7 cellular contexts compared by ENCODE assay signal in genomic region chr1:200038987-200039848, GRCh38. TPM values are rescaled to one million over a fixed set of nuclear protein-coding genes. Genes with fewer than 3 reads are reported as not detected.
DNase-seq lines count a peak whose midpoint lies in the region; ATAC-seq lines count a peak whose summit lies in the region.

No MANE protein-coding gene starts in this region.

- H3K4me1 Mint-ChIP-seq in activated CD8-positive, alpha-beta memory T cell treated with anti-CD3 and anti-CD28 coated beads, Interleukin-2, amount 10 ng/mL, durations not matched to agents 7 days and 5 days: peaks cover 16% of the 10 kb centered on the region

- H3K4me3 Mint-ChIP-seq in activated CD8-positive, alpha-beta memory T cell treated with anti-CD3 and anti-CD28 coated beads, Interleukin-2, amount 10 ng/mL, durations not matched to agents 7 days and 5 days: no peak overlapping the region

- no peak overlapping the region for H3K27ac ChIP-seq in right cardiac atrium (ENCODE audit: low read length)

- H3K9me3 ChIP-seq in ES-I3 (ENCODE audit: control insufficient read depth, insufficient read depth, low read length) (no peaks in the 10 kb centered on the region), right cardiac atrium (ENCODE audit: control insufficient read depth, low read length) (no peaks in the 10 kb centered on the region)

- peak overlapping the region; percentile 87 for H3K9ac ChIP-seq in ES-I3 (ENCODE audit: low read depth, low read length)

- peak; percentile 39 for ATAC-seq in activated CD8-positive, alpha-beta memory T cell treated with anti-CD3 and anti-CD28 coated beads, Interleukin-2, amount 10 ng/mL, durations not matched to agents 7 days and 5 days
- peak; percentile 33 to 55 for ATAC-seq in right cardiac atrium

- H3K27ac Mint-ChIP-seq in activated CD8-positive, alpha-beta memory T cell treated with anti-CD3 and anti-CD28 coated beads, Interleukin-2, amount 10 ng/mL, durations not matched to agents 7 days and 5 days: no peak overlapping the region

- WGBS in right cardiac atrium: 1% methylated on average over 79 of the region's 79 CpGs

- no peaks in the 10 kb centered on the region for H3K36me3 Mint-ChIP-seq in activated CD8-positive, alpha-beta memory T cell treated with anti-CD3 and anti-CD28 coated beads, Interleukin-2, amount 10 ng/mL, durations not matched to agents 7 days and 5 days

- H3K9me3 Mint-ChIP-seq in activated CD8-positive, alpha-beta memory T cell treated with anti-CD3 and anti-CD28 coated beads, Interleukin-2, amount 10 ng/mL, durations not matched to agents 7 days and 5 days (ENCODE audit: low read depth): no peaks in the 10 kb centered on the region

- H3K4me1 ChIP-seq in ES-I3 (ENCODE audit: insufficient read depth, low read length) (peaks cover 7% of the 10 kb centered on the region), right cardiac atrium (ENCODE audit: control insufficient read depth, insufficient read depth, low read length) (no peaks in the 10 kb centered on the region)

- intact Hi-C loops in right cardiac atrium (cut with DNase I): loop anchor here in 1 of 4 donors (2.0 kb wide), 1 partner anchor 40 kb away; no protein-coding TSS in a partner anchor

- H3K27me3 ChIP-seq in right cardiac atrium (ENCODE audit: control insufficient read depth, insufficient read depth): no peaks in the 10 kb centered on the region

- H3K36me3 ChIP-seq in ES-I3 (ENCODE audit: insufficient read depth, low read length): no peaks in the 10 kb centered on the region

- H3K27me3 Mint-ChIP-seq in activated CD8-positive, alpha-beta memory T cell treated with anti-CD3 and anti-CD28 coated beads, Interleukin-2, amount 10 ng/mL, durations not matched to agents 7 days and 5 days: peaks cover 44% of the 10 kb centered on the region

- DNase-seq in Kasumi-1 (lab: John Stamatoyannopoulos, UW): peak; percentile 36 to 41
- DNase-seq in activated CD8-positive, alpha-beta memory T cell treated with anti-CD3 and anti-CD28 coated beads, Interleukin-2, amount 10 ng/mL, durations not matched to agents 7 days and 5 days: no peak
- DNase-seq in right cardiac atrium: peak in 1 of 3 donors; percentile 57
- no peak for DNase-seq in skeletal muscle cell (ENCODE audit: low read depth)
- DNase-seq in H4 (ENCODE audit: low spot score): no peak
- no peak for DNase-seq in COLO829 (ENCODE audit: low spot score)

- H3K4me3 ChIP-seq in right cardiac atrium (ENCODE audit: low read length): peak overlapping the region; percentile 31
- peak overlapping the region; percentile 46 for H3K4me3 ChIP-seq in skeletal muscle cell (ENCODE audit: low read depth, low read length)

- CTCF ChIA-PET in activated CD8-positive, alpha-beta memory T cell treated with anti-CD3 and anti-CD28 coated beads, Interleukin-2, amount 10 ng/mL, durations not matched to agents 7 days and 5 days (lab: Charles Lee): interaction anchor here (1.2 kb wide), 1 partner anchor 10 kb away, joined by 3 read pairs; no protein-coding TSS in a partner anchor

RNA-seq across cellular contexts. Expression of gene NR5A2, which starts 11.7 kb away (rescaled TPM):
- under 1 TPM in 1 of 2 experiments, not detected in 1; 0.59 TPM for total RNA-seq in activated CD8-positive, alpha-beta memory T cell treated with anti-CD3 and anti-CD28 coated beads, Interleukin-2, amount 10 ng/mL, durations not matched to agents 7 days and 5 days
- total RNA-seq in right cardiac atrium: under 1 TPM; 0.32 to 0.58 (median 0.50) TPM
- 0.52 TPM for polyA plus RNA-seq in right cardiac atrium
- 0.06 TPM in 2 replicates for total RNA-seq in H4 (2014; rRNA removed; shearing (Covaris generic))

Comparison
In these comparisons a context has a peak if more than half of its experiments do, and no peak if none do; other contexts are left out.
1. DNase-seq: peak in Kasumi-1 (2 of 2); none in activated CD8-positive, alpha-beta memory T cell treated with anti-CD3 and anti-CD28 coated beads, Interleukin-2, amount 10 ng/mL, durations not matched to agents 7 days and 5 days (single experiment), skeletal muscle cell (single experiment), H4 (single experiment) and COLO829 (single experiment).